Comparison of ENCODE assay signal across 20 cellular contexts in the genomic region with DNA sequence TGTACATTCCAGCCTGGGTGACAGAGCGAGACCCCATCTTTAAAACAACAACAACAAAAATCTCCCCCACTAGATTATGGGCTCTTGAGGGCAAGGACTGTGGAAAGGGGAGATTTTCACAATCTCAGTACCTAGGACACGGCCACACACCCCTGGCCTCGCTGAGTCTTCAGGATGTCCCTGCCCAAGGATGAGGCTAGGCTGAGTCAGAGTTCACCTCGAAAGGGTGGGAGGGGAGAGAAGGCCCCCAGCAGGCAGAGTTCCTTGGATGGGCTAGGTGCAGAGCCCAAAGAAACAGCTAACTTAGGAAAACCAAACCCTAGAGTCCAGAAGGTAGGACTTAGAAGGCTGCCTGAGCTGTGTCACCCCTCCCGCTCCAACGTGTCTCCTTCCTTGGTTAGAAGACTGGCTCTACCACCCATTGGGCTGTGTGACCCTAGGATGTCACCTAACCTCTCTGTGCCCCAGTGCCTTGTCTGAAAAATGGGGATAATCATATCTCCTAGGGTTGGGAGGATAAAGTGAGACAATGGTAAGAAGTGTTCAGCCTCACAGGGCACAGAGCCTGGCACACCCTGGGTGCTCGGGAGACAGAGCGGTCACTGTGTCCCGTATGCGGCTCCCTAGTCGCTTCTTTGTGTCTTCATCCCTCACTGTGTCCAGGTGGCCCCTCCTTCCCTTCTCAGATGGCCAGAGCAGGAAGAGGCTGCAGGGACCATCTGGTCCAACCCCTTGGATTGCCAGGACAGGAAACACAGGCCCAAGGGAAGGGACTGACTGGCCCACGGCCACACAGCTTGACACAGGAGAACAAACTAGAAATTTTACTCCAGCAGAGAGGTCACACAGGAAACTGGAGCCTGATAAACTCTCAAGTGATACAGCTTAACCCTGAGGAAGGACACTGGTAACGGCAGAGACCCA. TPM values are rescaled to one million over a fixed set of nuclear protein-coding genes. Genes with fewer than 3 reads are reported as not detected.
DNase-seq lines count a peak whose midpoint lies in the region; ATAC-seq and TF ChIP-seq lines count a peak whose summit lies in the region.
"Had no signal": no experiment of that assay in that cellular context is flagged by ENCODE, and none has a peak within 500 bp of the region (broad histone marks: within the 10 kb centered on the region; RNA-seq: fewer than 3 reads in every experiment).

No MANE protein-coding gene starts in this region.

- no peak for ATAC-seq in activated T-cell treated with anti-CD3 and anti-CD28 coated beads, Interleukin-2, amount 50 U/mL, for 72 hours (replicated peaks in 1 of 2)
- no peak for ATAC-seq in GM19463 (IDR thresholded peaks at IDR 0.05; ENCODE audit: unreplicated experiment)
- ATAC-seq: A549 had no signal

- peak overlapping the region; percentile 93 for H3K27ac Mint-ChIP-seq in glutamatergic neuron (ENCODE audit: unreplicated experiment)
- peak overlapping the region; percentile 74 for H3K27ac Mint-ChIP-seq in nephron progenitor cell
- no peak overlapping the region for H3K27ac Mint-ChIP-seq in activated T-cell treated with anti-CD3 and anti-CD28 coated beads, Interleukin-2, amount 50 U/mL, for 72 hours
- H3K27ac Mint-ChIP-seq: activated T-helper 1 cell treated with anti-CD3 and anti-CD28 coated beads, Interleukin-12 subunit alpha, Interleukin-12 subunit beta, Interleukin-2, Interleukin-4 antibody, amounts not matched to agents 30 ng/mL and 10 ng/mL and 1 ng/mL, durations not matched to agents 14 hours and 24 hours and 36 hours; endodermal cell; stimulated activated naive CD8-positive, alpha-beta T cell treated with anti-CD3 and anti-CD28 coated beads, Interleukin-15, Interleukin-2, amounts not matched to agents 100 ng/mL and 50 ng/mL, for 24 hours had no signal

- H3K27me3 ChIP-seq in AG04450 (ENCODE audit: control insufficient read depth, insufficient read depth, low read length): no peaks in the 10 kb centered on the region

- H3K4me1 Mint-ChIP-seq in glutamatergic neuron (ENCODE audit: low read depth, unreplicated experiment) (peaks cover 53% of the 10 kb centered on the region), nephron progenitor cell (peaks cover 71% of the 10 kb centered on the region)
- H3K4me1 Mint-ChIP-seq in activated T-cell treated with anti-CD3 and anti-CD28 coated beads, Interleukin-2, amount 50 U/mL, for 72 hours (ENCODE audit: low read depth): no peaks in the 10 kb centered on the region

- POLR2A ChIA-PET in AG04450 (lab: Yijun Ruan, JAX): no interaction called here

- H3K27me3 Mint-ChIP-seq in glutamatergic neuron (ENCODE audit: unreplicated experiment) (peaks cover 11% of the 10 kb centered on the region), nephron progenitor cell (ENCODE audit: low read depth, poor library complexity) (peaks cover 3% of the 10 kb centered on the region)
- H3K27me3 Mint-ChIP-seq in activated T-cell treated with anti-CD3 and anti-CD28 coated beads, Interleukin-2, amount 50 U/mL, for 72 hours (ENCODE audit: low read depth): no peaks in the 10 kb centered on the region
- H3K27me3 Mint-ChIP-seq: naive B cell; stimulated activated naive CD8-positive, alpha-beta T cell treated with anti-CD3 and anti-CD28 coated beads, Interleukin-15, Interleukin-2, amounts not matched to agents 100 ng/mL and 50 ng/mL, for 24 hours had no signal

- H3K4me3 ChIP-seq in AG04450 (ENCODE audit: low read depth, low read length): no peak overlapping the region
- H3K4me3 ChIP-seq: A549, PC-9, skin epidermis had no signal

- peaks cover 15% of the 10 kb centered on the region for H3K36me3 Mint-ChIP-seq in glutamatergic neuron (ENCODE audit: unreplicated experiment)
- H3K36me3 Mint-ChIP-seq in nephron progenitor cell (ENCODE audit: low read depth): peaks cover 29% of the 10 kb centered on the region
- H3K36me3 Mint-ChIP-seq in activated T-cell treated with anti-CD3 and anti-CD28 coated beads, Interleukin-2, amount 50 U/mL, for 72 hours (ENCODE audit: insufficient read depth in 2 of 2): no peaks in the 10 kb centered on the region

- in situ Hi-C loops in GM13977 (cut with MboI; ENCODE audit: low pct_unique_long_range_greater_than_20kb, low sequenced_read_pairs, unreplicated experiment): no loop called here

- H3K4me3 Mint-ChIP-seq in glutamatergic neuron (ENCODE audit: unreplicated experiment): peak overlapping the region; percentile 55
- H3K4me3 Mint-ChIP-seq in nephron progenitor cell: peak overlapping the region; percentile 5
- no peak overlapping the region for H3K4me3 Mint-ChIP-seq in activated T-cell treated with anti-CD3 and anti-CD28 coated beads, Interleukin-2, amount 50 U/mL, for 72 hours
- H3K4me3 Mint-ChIP-seq: activated T-helper 1 cell treated with anti-CD3 and anti-CD28 coated beads, Interleukin-12 subunit alpha, Interleukin-12 subunit beta, Interleukin-2, Interleukin-4 antibody, amounts not matched to agents 30 ng/mL and 10 ng/mL and 1 ng/mL, durations not matched to agents 14 hours and 24 hours and 36 hours; endodermal cell; stimulated activated naive CD8-positive, alpha-beta T cell treated with anti-CD3 and anti-CD28 coated beads, Interleukin-15, Interleukin-2, amounts not matched to agents 100 ng/mL and 50 ng/mL, for 24 hours had no signal

- no peak for TF ChIP-seq CTCF in AG04450 (IDR thresholded peaks at IDR 0.05; ENCODE audit: low read depth, low read length)
- no peak for TF ChIP-seq CTCF in glutamatergic neuron (IDR thresholded peaks at IDR 0.05; ENCODE audit: partially characterized antibody, unreplicated experiment)
- no peak for TF ChIP-seq CTCF in nephron progenitor cell (IDR thresholded peaks at IDR 0.05)
- TF ChIP-seq CTCF in GM13977 (IDR thresholded peaks at IDR 0.05; ENCODE audit: extremely low read depth, insufficient read depth, missing control alignments): no peak

- CTCF ChIA-PET in AG04450 (lab: Charles Lee): interaction anchor here (1.3 kb wide), 1 partner anchor 43 kb away, joined by 11 read pairs; no protein-coding TSS in a partner anchor

- H3K9me3 Mint-ChIP-seq in glutamatergic neuron (ENCODE audit: unreplicated experiment) (peaks cover 17% of the 10 kb centered on the region), nephron progenitor cell (peaks cover 10% of the 10 kb centered on the region)
- H3K9me3 Mint-ChIP-seq in activated T-cell treated with anti-CD3 and anti-CD28 coated beads, Interleukin-2, amount 50 U/mL, for 72 hours: no peaks in the 10 kb centered on the region
- H3K9me3 Mint-ChIP-seq: activated T-helper 1 cell treated with anti-CD3 and anti-CD28 coated beads, Interleukin-12 subunit alpha, Interleukin-12 subunit beta, Interleukin-2, Interleukin-4 antibody, amounts not matched to agents 30 ng/mL and 10 ng/mL and 1 ng/mL, durations not matched to agents 14 hours and 24 hours and 36 hours; stimulated activated naive CD8-positive, alpha-beta T cell treated with anti-CD3 and anti-CD28 coated beads, Interleukin-15, Interleukin-2, amounts not matched to agents 100 ng/mL and 50 ng/mL, for 24 hours had no signal

- peaks cover 2% of the 10 kb centered on the region; the same call in 1 of the 2 replicates for H3K9me3 ChIP-seq in AG04450 (ENCODE audit: control insufficient read depth, insufficient read depth, low read length)
- H3K9me3 ChIP-seq: A549 had no signal

- no peak for DNase-seq in AG04450 (ENCODE audit: low read depth, low spot score)
- DNase-seq in amygdala (lab: John Stamatoyannopoulos, UW): peak in 29 of 56 donors; percentile 10 to 72 (median 42)
- DNase-seq in glutamatergic neuron: peak; percentile 44
- DNase-seq in nephron progenitor cell: no peak
- DNase-seq in kidney glomerular epithelial cell (lab: John Stamatoyannopoulos, UW): no peak
- no peak for DNase-seq in activated T-cell treated with anti-CD3 and anti-CD28 coated beads, Interleukin-2, amount 50 U/mL, for 72 hours
- DNase-seq in GM13977 (ENCODE audit: low spot score): no peak
- DNase-seq: aorta, endodermal cell, HCEC 1CT, kidney, naive B cell, PC-9, T-helper 2 cell had no signal

- peak overlapping the region; percentile 3 for H3K27ac ChIP-seq in AG04450 (ENCODE audit: low read depth, low read length)
- H3K27ac ChIP-seq: A549, KMS-11, PC-9, skin epidermis had no signal

RNA-seq across cellular contexts. Expression of a gene that starts 11.2 kb away (rescaled TPM):
- polyA plus RNA-seq in AG04450 (2011; rRNA removed): 4.5 and 7.2 TPM in 2 replicates
- 5.6 and 7.5 TPM in 2 replicates for polyA minus RNA-seq in AG04450 (2011; rRNA and poly(A)+ RNA removed)
- total RNA-seq in glutamatergic neuron (ENCODE audit: unreplicated experiment): 95.7 TPM
- 1 to 10 TPM; 4.1 to 8.1 TPM for total RNA-seq in activated T-cell treated with anti-CD3 and anti-CD28 coated beads, Interleukin-2, amount 50 U/mL, for 72 hours

Comparison
In these comparisons a context has a peak if more than half of its experiments do, and no peak if none do; other contexts are left out.
1. DNase-seq: peak in amygdala (29 of 56) and glutamatergic neuron (single experiment); none in AG04450 (single experiment), nephron progenitor cell (single experiment), kidney glomerular epithelial cell (single experiment), activated T-cell treated with anti-CD3 and anti-CD28 coated beads, Interleukin-2, amount 50 U/mL, for 72 hours (0 of 2) and GM13977 (single experiment).
2. H3K4me3 Mint-ChIP-seq: peak in glutamatergic neuron (single experiment) and nephron progenitor cell (single experiment); none in activated T-cell treated with anti-CD3 and anti-CD28 coated beads, Interleukin-2, amount 50 U/mL, for 72 hours (0 of 2).
3. RNA of a gene that starts 11.2 kb away (total RNA-seq): 95.7 TPM in glutamatergic neuron (single experiment); 4.1 to 8.1 TPM in activated T-cell treated with anti-CD3 and anti-CD28 coated beads, Interleukin-2, amount 50 U/mL, for 72 hours; every median in the first group is over 10 times any median in the second.